Comparison of ENCODE assay signal across 14 cellular contexts in genomic region chr5:2749514-2750025, GRCh38. TPM values are rescaled to one million over a fixed set of nuclear protein-coding genes. Genes with fewer than 3 reads are reported as not detected.
A peak's percentile ranks its signal among the peaks of the same experiment; 100 is the strongest.
DNase-seq lines count a peak whose midpoint lies in the region; ATAC-seq and FAIRE-seq lines count a peak whose summit lies in the region.
"Had no signal": no experiment of that assay in that cellular context is flagged by ENCODE, and none has a peak within 500 bp of the region (broad histone marks: within the 10 kb centered on the region; RNA-seq: fewer than 3 reads in every experiment).

No MANE protein-coding gene starts in this region.

- H3K4me1 ChIP-seq in adipocyte (ENCODE audit: control insufficient read depth, insufficient read depth, low read length) = peaks cover 32% of the 10 kb centered on the region
- peaks cover 6% of the 10 kb centered on the region; the same call in 1 of the 2 replicates for H3K4me1 ChIP-seq in iPS-20b (ENCODE audit: insufficient read depth, low read length)

- peak overlapping the region; percentile 12 to 34 for H3K4me3 Mint-ChIP-seq in activated T-cell treated with anti-CD3 and anti-CD28 coated beads, Interleukin-2, amount 50 U/mL, for 72 hours
- H3K4me3 Mint-ChIP-seq in stimulated activated naive B cell treated with anti-CD40 and anti-IgM and Interleukin-4, amounts not matched to agents 10 μg/mL and 1 μg/mL and 100 μg/mL, for 72 hours = peak overlapping the region; percentile 35 to 55
- H3K4me3 Mint-ChIP-seq: dendritic cell treated with granulocyte-macrophage colony-stimulating factor and Interleukin-4, amounts not matched to agents 40 ng/mL and 50 ng/mL, for 4 days; stimulated activated effector memory CD8-positive, alpha-beta T cell treated with anti-CD3 and anti-CD28 coated beads, Interleukin-12 subunit alpha, Interleukin-12 subunit beta, amount 100 ng/mL, for 72 hours had no signal

- H3K9me3 ChIP-seq in adipocyte (ENCODE audit: control insufficient read depth, low read length) (no peaks in the 10 kb centered on the region), iPS-20b (ENCODE audit: insufficient read depth, low read depth, low read length) (no peaks in the 10 kb centered on the region)
- H3K9me3 ChIP-seq: heart right ventricle had no signal

- peaks cover 68% of the 10 kb centered on the region for H3K27me3 Mint-ChIP-seq in activated T-cell treated with anti-CD3 and anti-CD28 coated beads, Interleukin-2, amount 50 U/mL, for 72 hours (ENCODE audit: low read depth)
- H3K27me3 Mint-ChIP-seq in stimulated activated naive B cell treated with anti-CD40 and anti-IgM and Interleukin-4, amounts not matched to agents 10 μg/mL and 1 μg/mL and 100 μg/mL, for 72 hours = peaks cover 49 to 69% of the 10 kb centered on the region in 2 donors

- H3K9ac ChIP-seq in adipocyte (ENCODE audit: low read length) = peak overlapping the region; percentile 89
- H3K9ac ChIP-seq in iPS-20b (ENCODE audit: low read depth, low read length) = peak overlapping the region; percentile 96; the same call in 1 of the 2 replicates

- no peak for ATAC-seq in activated T-cell treated with anti-CD3 and anti-CD28 coated beads, Interleukin-2, amount 50 U/mL, for 72 hours (replicated peaks in 1 of 2)
- no peak for ATAC-seq in stimulated activated naive B cell treated with anti-CD40 and anti-IgM and Interleukin-4, amounts not matched to agents 10 μg/mL and 1 μg/mL and 100 μg/mL, for 72 hours (replicated peaks)
- ATAC-seq: heart right ventricle; naive thymus-derived CD8-positive, alpha-beta T cell; stimulated activated effector memory CD8-positive, alpha-beta T cell treated with anti-CD3 and anti-CD28 coated beads, Interleukin-12 subunit alpha, Interleukin-12 subunit beta, amount 100 ng/mL, for 72 hours had no signal

- no peak for DNase-seq in activated T-cell treated with anti-CD3 and anti-CD28 coated beads, Interleukin-2, amount 50 U/mL, for 72 hours
- no peak for DNase-seq in activated T-cell treated with anti-CD3 and anti-CD28 coated beads, Interleukin-2, amount 50 U/mL, for 1 hour
- no peak for DNase-seq in adipocyte (ENCODE audit: low read depth)
- no peak for DNase-seq in stimulated activated naive B cell treated with anti-CD40 and anti-IgM and Interleukin-4, amounts not matched to agents 10 μg/mL and 1 μg/mL and 100 μg/mL, for 72 hours
- no peak for DNase-seq in RCC 7860 (ENCODE audit: low spot score)
- DNase-seq in DMS114 treated with DMSO at 0.1 percent for 48 hours (lab: John Stamatoyannopoulos, UW; ENCODE audit: unreplicated experiment) = no peak
- DNase-seq in hippocampal formation (lab: John Stamatoyannopoulos, UW) = no peak
- DNase-seq: activated gamma-delta T cell; heart right ventricle; naive thymus-derived CD8-positive, alpha-beta T cell; NCI-H1694 had no signal

- no peaks in the 10 kb centered on the region for H3K9me3 Mint-ChIP-seq in activated T-cell treated with anti-CD3 and anti-CD28 coated beads, Interleukin-2, amount 50 U/mL, for 72 hours
- peaks cover 0 to 6% of the 10 kb centered on the region in 2 donors for H3K9me3 Mint-ChIP-seq in stimulated activated naive B cell treated with anti-CD40 and anti-IgM and Interleukin-4, amounts not matched to agents 10 μg/mL and 1 μg/mL and 100 μg/mL, for 72 hours
- H3K9me3 Mint-ChIP-seq: dendritic cell treated with granulocyte-macrophage colony-stimulating factor and Interleukin-4, amounts not matched to agents 40 ng/mL and 50 ng/mL, for 4 days had no signal

- no peak for FAIRE-seq in RCC 7860 (lab: Jason Lieb, UNC)

- H3K36me3 ChIP-seq in adipocyte (ENCODE audit: control insufficient read depth, insufficient read depth, low read length, severe bottlenecking) = peaks cover 4% of the 10 kb centered on the region
- peaks cover 45% of the 10 kb centered on the region for H3K36me3 ChIP-seq in iPS-20b (ENCODE audit: insufficient read depth, low read depth, low read length)
- H3K36me3 ChIP-seq: heart right ventricle had no signal

- peaks cover 5% of the 10 kb centered on the region for H3K4me1 Mint-ChIP-seq in activated T-cell treated with anti-CD3 and anti-CD28 coated beads, Interleukin-2, amount 50 U/mL, for 72 hours (ENCODE audit: low read depth)
- peaks cover 1 to 20% of the 10 kb centered on the region in 2 donors for H3K4me1 Mint-ChIP-seq in stimulated activated naive B cell treated with anti-CD40 and anti-IgM and Interleukin-4, amounts not matched to agents 10 μg/mL and 1 μg/mL and 100 μg/mL, for 72 hours
- H3K4me1 Mint-ChIP-seq: stimulated activated effector memory CD8-positive, alpha-beta T cell treated with anti-CD3 and anti-CD28 coated beads, Interleukin-12 subunit alpha, Interleukin-12 subunit beta, amount 100 ng/mL, for 72 hours had no signal

- H3K27me3 ChIP-seq in adipocyte (replicated peaks; ENCODE audit: control insufficient read depth, insufficient read depth, low read length) (no peaks in the 10 kb centered on the region), iPS-20b (ENCODE audit: insufficient read depth, low read length) (peaks cover 65% of the 10 kb centered on the region)

- peak overlapping the region; percentile 85 for H3K4me3 ChIP-seq in adipocyte (ENCODE audit: low read length)
- H3K4me3 ChIP-seq in iPS-20b (ENCODE audit: low read length) = peak overlapping the region; percentile 74

- H3K27ac Mint-ChIP-seq in activated T-cell treated with anti-CD3 and anti-CD28 coated beads, Interleukin-2, amount 50 U/mL, for 72 hours = peak overlapping the region; percentile 57
- H3K27ac Mint-ChIP-seq in stimulated activated naive B cell treated with anti-CD40 and anti-IgM and Interleukin-4, amounts not matched to agents 10 μg/mL and 1 μg/mL and 100 μg/mL, for 72 hours = peak overlapping the region; percentile 92
- H3K27ac Mint-ChIP-seq: dendritic cell treated with granulocyte-macrophage colony-stimulating factor and Interleukin-4, amounts not matched to agents 40 ng/mL and 50 ng/mL, for 4 days; naive thymus-derived CD8-positive, alpha-beta T cell; stimulated activated effector memory CD8-positive, alpha-beta T cell treated with anti-CD3 and anti-CD28 coated beads, Interleukin-12 subunit alpha, Interleukin-12 subunit beta, amount 100 ng/mL, for 72 hours had no signal

- H3K36me3 Mint-ChIP-seq in activated T-cell treated with anti-CD3 and anti-CD28 coated beads, Interleukin-2, amount 50 U/mL, for 72 hours (ENCODE audit: insufficient read depth in 2 of 2) = peaks cover 4 to 6% of the 10 kb centered on the region in 2 donors
- H3K36me3 Mint-ChIP-seq in stimulated activated naive B cell treated with anti-CD40 and anti-IgM and Interleukin-4, amounts not matched to agents 10 μg/mL and 1 μg/mL and 100 μg/mL, for 72 hours = peaks cover 3 to 15% of the 10 kb centered on the region in 2 donors

- H3K27ac ChIP-seq in iPS-20b (ENCODE audit: low read length) = no peak overlapping the region
- H3K27ac ChIP-seq: heart right ventricle had no signal

RNA-seq across cellular contexts. Expression of gene IRX2, which starts 1.9 kb away (rescaled TPM):
- not detected for total RNA-seq in activated T-cell treated with anti-CD3 and anti-CD28 coated beads, Interleukin-2, amount 50 U/mL, for 72 hours
- total RNA-seq: naive thymus-derived CD8-positive, alpha-beta T cell had no signal
